Comparison of ENCODE assay signal across 14 cellular contexts in genomic region chr9:124255222-124255621, GRCh38.
"Had no signal": no experiment of that assay in that cellular context is flagged by ENCODE, and none has a peak within 500 bp of the region (broad histone marks: within the 10 kb centered on the region; RNA-seq: fewer than 3 reads in every experiment).

No MANE protein-coding gene starts in this region.

- H3K36me3 ChIP-seq: esophagus muscularis mucosa, upper lobe of left lung had no signal

- ATAC-seq: activated CD8-positive, alpha-beta T cell treated with anti-CD3 and anti-CD28 coated beads, Interleukin-2, amount 10 ng/mL, durations not matched to agents 7 days and 5 days; left lobe of liver had no signal

- DNase-seq: activated CD4-positive, alpha-beta T cell treated with anti-CD3 and anti-CD28 coated beads for 4 hours; activated CD8-positive, alpha-beta memory T cell treated with anti-CD3 and anti-CD28 coated beads, Interleukin-2, amount 50 U/mL, for 4 hours; activated CD8-positive, alpha-beta T cell treated with anti-CD3 and anti-CD28 coated beads, Interleukin-2, amount 10 ng/mL, durations not matched to agents 7 days and 5 days; activated naive CD8-positive, alpha-beta T cell treated with anti-CD3 and anti-CD28 coated beads, Interleukin-2, amount 10 ng/mL, durations not matched to agents 7 days and 5 days; mammary epithelial cell; nucleus accumbens; stimulated activated CD4-positive, alpha-beta T cell treated with anti-CD3 and anti-CD28 coated beads, Interleukin-15, amount 100 ng/mL, for 24 hours; stimulated activated CD4-positive, alpha-beta T cell treated with anti-CD3 and anti-CD28 coated beads, Interleukin-4, amount 100 ng/mL, for 1 hour; upper lobe of left lung had no signal

- H3K27me3 ChIP-seq: esophagus muscularis mucosa, hepatocyte, upper lobe of left lung had no signal

- H3K27ac ChIP-seq: esophagus muscularis mucosa, hepatocyte, upper lobe of left lung had no signal

- H3K4me3 Mint-ChIP-seq: activated CD8-positive, alpha-beta T cell treated with anti-CD3 and anti-CD28 coated beads, Interleukin-2, amount 10 ng/mL, durations not matched to agents 7 days and 5 days; activated naive CD8-positive, alpha-beta T cell treated with anti-CD3 and anti-CD28 coated beads, Interleukin-2, amount 10 ng/mL, durations not matched to agents 7 days and 5 days had no signal

- H3K9me3 Mint-ChIP-seq: activated naive CD8-positive, alpha-beta T cell treated with anti-CD3 and anti-CD28 coated beads, Interleukin-2, amount 10 ng/mL, durations not matched to agents 7 days and 5 days; nephron; stimulated activated naive CD8-positive, alpha-beta T cell treated with anti-CD3 and anti-CD28 coated beads, Interleukin-15, Interleukin-2, amounts not matched to agents 100 ng/mL and 50 ng/mL, for 24 hours had no signal

- H3K27ac Mint-ChIP-seq: activated CD8-positive, alpha-beta T cell treated with anti-CD3 and anti-CD28 coated beads, Interleukin-2, amount 10 ng/mL, durations not matched to agents 7 days and 5 days; activated naive CD8-positive, alpha-beta T cell treated with anti-CD3 and anti-CD28 coated beads, Interleukin-2, amount 10 ng/mL, durations not matched to agents 7 days and 5 days had no signal

- H3K4me2 ChIP-seq: hepatocyte had no signal

- H3K9me3 ChIP-seq: esophagus muscularis mucosa, upper lobe of left lung had no signal

- H2AFZ ChIP-seq: hepatocyte had no signal

- H3K4me3 ChIP-seq: esophagus muscularis mucosa, hepatocyte, upper lobe of left lung had no signal
